ENCODE assay signal across 17 cellular contexts in the genomic region with DNA sequence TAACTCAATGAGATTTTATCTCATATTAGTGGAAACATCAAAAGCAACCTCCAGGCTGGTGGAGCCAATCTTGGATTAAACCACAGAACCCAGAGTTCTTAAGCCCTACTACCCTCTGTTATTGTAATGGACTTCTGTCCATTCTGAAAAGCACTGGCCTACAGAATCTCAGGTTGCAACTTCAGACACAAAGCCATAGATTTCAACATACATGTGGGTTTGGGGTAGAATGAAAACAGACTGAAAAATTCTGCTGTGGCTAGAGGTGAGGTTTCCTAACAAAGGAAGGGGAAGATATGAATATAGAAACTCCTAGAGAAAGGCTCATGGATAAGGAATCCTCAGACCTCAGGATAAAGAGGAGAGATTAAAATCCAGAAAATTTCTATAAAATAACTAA.
A peak's percentile ranks its signal among the peaks of the same experiment; 100 is the strongest.
DNase-seq lines count a peak whose midpoint lies in the region; ATAC-seq and TF ChIP-seq lines count a peak whose summit lies in the region.
"Had no signal": no experiment of that assay in that cellular context is flagged by ENCODE, and none has a peak within 500 bp of the region (broad histone marks: within the 10 kb centered on the region; RNA-seq: fewer than 3 reads in every experiment).

No MANE protein-coding gene starts in this region.

- H3K9me3 Mint-ChIP-seq in chondrocyte (ENCODE audit: low read depth), result no peaks in the 10 kb centered on the region
- H3K9me3 Mint-ChIP-seq: CD8-positive, alpha-beta T cell; H9 had no signal

- no peaks in the 10 kb centered on the region for H3K27me3 Mint-ChIP-seq in chondrocyte (ENCODE audit: low read depth)

- no peaks in the 10 kb centered on the region for H3K36me3 Mint-ChIP-seq in chondrocyte (ENCODE audit: low read depth)
- H3K36me3 Mint-ChIP-seq: CD14-positive monocyte; CD8-positive, alpha-beta T cell had no signal

- no peak overlapping the region for H3K27ac Mint-ChIP-seq in chondrocyte (ENCODE audit: unreplicated experiment)
- H3K27ac Mint-ChIP-seq: CD14-positive monocyte; CD8-positive, alpha-beta T cell; H9 had no signal

- no peak for ATAC-seq in HG02970 (IDR thresholded peaks at IDR 0.05; ENCODE audit: low FRiP score, unreplicated experiment)
- ATAC-seq in GM21360 (IDR thresholded peaks at IDR 0.05; ENCODE audit: unreplicated experiment), result no peak
- ATAC-seq: A549; CD8-positive, alpha-beta T cell had no signal

- no peaks in the 10 kb centered on the region for H3K4me1 Mint-ChIP-seq in chondrocyte (ENCODE audit: low read depth)
- H3K4me1 Mint-ChIP-seq: CD14-positive monocyte had no signal

- no peak overlapping the region for H3K4me3 ChIP-seq in choroid plexus epithelial cell (ENCODE audit: low read depth, low read length)
- H3K4me3 ChIP-seq: A549 had no signal

- DNase-seq in LHCN-M2 (ENCODE audit: low read depth), result peak; percentile 54
- DNase-seq in amniotic epithelial cell (ENCODE audit: low read depth), result peak; percentile 64
- peak; percentile 54 for DNase-seq in choroid plexus epithelial cell (ENCODE audit: low read depth)
- DNase-seq in renal cortical epithelial cell (ENCODE audit: low read depth), result peak; percentile 9
- no peak for DNase-seq in SIG-M5 (lab: John Stamatoyannopoulos, UW)
- no peak for DNase-seq in chondrocyte (ENCODE audit: low spot score)
- DNase-seq: CD8-positive, alpha-beta T cell; COR-L47; DMS153; DMS79 treated with DMSO at 0.1 percent for 48 hours; EL; GOT3; H9 had no signal

- H3K4me3 Mint-ChIP-seq in chondrocyte (ENCODE audit: unreplicated experiment), result no peak overlapping the region
- H3K4me3 Mint-ChIP-seq: CD14-positive monocyte; CD8-positive, alpha-beta T cell; H9 had no signal

- TF ChIP-seq CTCF in choroid plexus epithelial cell (conservative IDR thresholded peaks at IDR 0.05; ENCODE audit: low read depth, low read length), result no peak
- no peak for TF ChIP-seq CTCF in chondrocyte (IDR thresholded peaks at IDR 0.05)

Comparison
In these comparisons a context has a peak if more than half of its experiments do, and no peak if none do; other contexts are left out.
1. DNase-seq: peak in LHCN-M2 (single experiment), amniotic epithelial cell (single experiment), choroid plexus epithelial cell (single experiment) and renal cortical epithelial cell (single experiment); none in SIG-M5 (single experiment) and chondrocyte (single experiment).